7 cellular contexts compared by ENCODE assay signal in the genomic region with DNA sequence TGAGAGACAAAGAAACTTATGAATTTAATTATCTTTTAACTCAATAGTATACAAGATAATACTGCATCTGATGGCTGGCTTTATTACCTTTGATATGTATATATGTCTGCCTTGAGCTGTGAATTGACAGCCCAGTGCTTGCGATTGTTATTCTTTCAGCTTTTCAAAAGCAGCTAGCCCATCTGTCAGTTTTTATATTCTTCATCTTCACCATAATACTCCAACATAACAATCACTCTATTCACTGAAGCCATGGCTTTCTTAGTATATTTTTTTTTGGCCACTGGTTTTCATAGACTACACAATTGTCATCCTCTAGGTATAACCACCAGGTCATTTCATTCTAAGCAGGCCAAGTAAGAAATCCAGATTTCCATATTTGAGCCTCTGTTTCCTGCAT.
"Had no signal": no experiment of that assay in that cellular context is flagged by ENCODE, and none has a peak within 500 bp of the region (broad histone marks: within the 10 kb centered on the region; RNA-seq: fewer than 3 reads in every experiment).

No MANE protein-coding gene starts in this region.

- H3K4me3 ChIP-seq: HAP-1, K562 had no signal

- H3K4me3 Mint-ChIP-seq: HFFc6 had no signal

- H3K36me3 ChIP-seq: HAP-1 had no signal

- ATAC-seq: HCT116, K562 had no signal

- H3K27ac Mint-ChIP-seq: HFFc6 had no signal

- H3K9me3 ChIP-seq: HAP-1 had no signal

- DNase-seq: GOT3, H7, HFFc6, IMR-90 had no signal
